ENCODE assay signal across 2 cellular contexts in the genomic region with DNA sequence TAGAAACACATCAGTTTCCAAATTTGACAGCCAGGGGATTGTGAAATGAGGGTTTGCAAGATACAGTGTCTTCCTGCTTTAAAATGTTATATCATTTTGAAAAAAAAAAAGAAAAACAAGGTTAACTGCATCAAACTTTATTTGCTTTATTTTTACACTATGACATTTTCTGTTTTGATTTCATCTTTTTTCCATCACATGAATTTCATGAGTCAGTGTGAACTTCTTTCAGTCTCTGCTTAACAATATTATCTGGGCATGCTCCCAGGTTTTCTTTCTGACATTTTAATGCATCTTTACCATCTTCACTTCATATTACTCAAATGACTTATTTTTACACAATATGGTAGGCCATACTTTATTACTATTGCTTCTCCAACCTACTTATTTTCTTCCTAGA.
TF ChIP-seq lines count a peak whose summit lies in the region.

No MANE protein-coding gene starts in this region.

TF ChIP-seq in A549, 52 proteins besides CTCF, POLR2A, EP300 and RAD21 (continued from another document):
- TF ChIP-seq MAZ (IDR thresholded peaks at IDR 0.05; ENCODE audit: borderline replicate concordance, low read depth, low read length) (no peak), CBX8 (IDR thresholded peaks at IDR 0.05) (no peak), TFCP2L1 (CRISPR knock-in tag; IDR thresholded peaks at IDR 0.05) (no peak), KDM1A (IDR thresholded peaks at IDR 0.05; ENCODE audit: low read depth) (no peak), ZNF302 (CRISPR knock-in tag; IDR thresholded peaks at IDR 0.05) (no peak), EHF (CRISPR knock-in tag; IDR thresholded peaks at IDR 0.05) (no peak), HOXB13 (CRISPR knock-in tag; IDR thresholded peaks at IDR 0.05; ENCODE audit: low read depth) (no peak), TP53 (CRISPR knock-in tag; IDR thresholded peaks at IDR 0.05) (no peak), NFE2L2 (conservative IDR thresholded peaks at IDR 0.05; ENCODE audit: low read length) (no peak), GATA3 (IDR thresholded peaks at IDR 0.05; ENCODE audit: borderline replicate concordance) (no peak), PHF8 (IDR thresholded peaks at IDR 0.05; ENCODE audit: borderline replicate concordance, low read depth) (no peak)
- TF ChIP-seq, protein P1, sequence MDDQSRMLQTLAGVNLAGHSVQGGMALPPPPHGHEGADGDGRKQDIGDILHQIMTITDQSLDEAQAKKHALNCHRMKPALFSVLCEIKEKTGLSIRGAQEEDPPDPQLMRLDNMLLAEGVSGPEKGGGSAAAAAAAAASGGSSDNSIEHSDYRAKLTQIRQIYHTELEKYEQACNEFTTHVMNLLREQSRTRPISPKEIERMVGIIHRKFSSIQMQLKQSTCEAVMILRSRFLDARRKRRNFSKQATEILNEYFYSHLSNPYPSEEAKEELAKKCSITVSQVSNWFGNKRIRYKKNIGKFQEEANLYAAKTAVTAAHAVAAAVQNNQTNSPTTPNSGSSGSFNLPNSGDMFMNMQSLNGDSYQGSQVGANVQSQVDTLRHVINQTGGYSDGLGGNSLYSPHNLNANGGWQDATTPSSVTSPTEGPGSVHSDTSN (IDR thresholded peaks at IDR 0.05), result no peak

TF ChIP-seq in GM12878, 131 proteins besides CTCF, POLR2A, EP300 and RAD21:
- TF ChIP-seq, protein P2, sequence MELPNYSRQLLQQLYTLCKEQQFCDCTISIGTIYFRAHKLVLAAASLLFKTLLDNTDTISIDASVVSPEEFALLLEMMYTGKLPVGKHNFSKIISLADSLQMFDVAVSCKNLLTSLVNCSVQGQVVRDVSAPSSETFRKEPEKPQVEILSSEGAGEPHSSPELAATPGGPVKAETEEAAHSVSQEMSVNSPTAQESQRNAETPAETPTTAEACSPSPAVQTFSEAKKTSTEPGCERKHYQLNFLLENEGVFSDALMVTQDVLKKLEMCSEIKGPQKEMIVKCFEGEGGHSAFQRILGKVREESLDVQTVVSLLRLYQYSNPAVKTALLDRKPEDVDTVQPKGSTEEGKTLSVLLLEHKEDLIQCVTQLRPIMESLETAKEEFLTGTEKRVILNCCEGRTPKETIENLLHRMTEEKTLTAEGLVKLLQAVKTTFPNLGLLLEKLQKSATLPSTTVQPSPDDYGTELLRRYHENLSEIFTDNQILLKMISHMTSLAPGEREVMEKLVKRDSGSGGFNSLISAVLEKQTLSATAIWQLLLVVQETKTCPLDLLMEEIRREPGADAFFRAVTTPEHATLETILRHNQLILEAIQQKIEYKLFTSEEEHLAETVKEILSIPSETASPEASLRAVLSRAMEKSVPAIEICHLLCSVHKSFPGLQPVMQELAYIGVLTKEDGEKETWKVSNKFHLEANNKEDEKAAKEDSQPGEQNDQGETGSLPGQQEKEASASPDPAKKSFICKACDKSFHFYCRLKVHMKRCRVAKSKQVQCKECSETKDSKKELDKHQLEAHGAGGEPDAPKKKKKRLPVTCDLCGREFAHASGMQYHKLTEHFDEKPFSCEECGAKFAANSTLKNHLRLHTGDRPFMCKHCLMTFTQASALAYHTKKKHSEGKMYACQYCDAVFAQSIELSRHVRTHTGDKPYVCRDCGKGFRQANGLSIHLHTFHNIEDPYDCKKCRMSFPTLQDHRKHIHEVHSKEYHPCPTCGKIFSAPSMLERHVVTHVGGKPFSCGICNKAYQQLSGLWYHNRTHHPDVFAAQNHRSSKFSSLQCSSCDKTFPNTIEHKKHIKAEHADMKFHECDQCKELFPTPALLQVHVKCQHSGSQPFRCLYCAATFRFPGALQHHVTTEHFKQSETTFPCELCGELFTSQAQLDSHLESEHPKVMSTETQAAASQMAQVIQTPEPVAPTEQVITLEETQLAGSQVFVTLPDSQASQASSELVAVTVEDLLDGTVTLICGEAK (IDR thresholded peaks at IDR 0.05; ENCODE audit: borderline replicate concordance), result peak; percentile 83; the same call in 1 of the 2 replicates
- TF ChIP-seq CREM (IDR thresholded peaks at IDR 0.05; ENCODE audit: low read depth) (no peak), MEF2B (IDR thresholded peaks at IDR 0.05; ENCODE audit: partially characterized antibody, poor library complexity, severe bottlenecking) (no peak)
- TF ChIP-seq, protein P3, sequence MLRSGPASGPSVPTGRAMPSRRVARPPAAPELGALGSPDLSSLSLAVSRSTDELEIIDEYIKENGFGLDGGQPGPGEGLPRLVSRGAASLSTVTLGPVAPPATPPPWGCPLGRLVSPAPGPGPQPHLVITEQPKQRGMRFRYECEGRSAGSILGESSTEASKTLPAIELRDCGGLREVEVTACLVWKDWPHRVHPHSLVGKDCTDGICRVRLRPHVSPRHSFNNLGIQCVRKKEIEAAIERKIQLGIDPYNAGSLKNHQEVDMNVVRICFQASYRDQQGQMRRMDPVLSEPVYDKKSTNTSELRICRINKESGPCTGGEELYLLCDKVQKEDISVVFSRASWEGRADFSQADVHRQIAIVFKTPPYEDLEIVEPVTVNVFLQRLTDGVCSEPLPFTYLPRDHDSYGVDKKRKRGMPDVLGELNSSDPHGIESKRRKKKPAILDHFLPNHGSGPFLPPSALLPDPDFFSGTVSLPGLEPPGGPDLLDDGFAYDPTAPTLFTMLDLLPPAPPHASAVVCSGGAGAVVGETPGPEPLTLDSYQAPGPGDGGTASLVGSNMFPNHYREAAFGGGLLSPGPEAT (IDR thresholded peaks at IDR 0.05; ENCODE audit: low read depth), result 0 out of 2 replicates have a peak, but pooled peaks have one; percentile 13
TF ChIP-seq in GM12878: peak in this region for 2.
